Comparison of ENCODE assay signal across 33 cellular contexts in genomic region chr15:73886717-73887345, GRCh38. TPM values are rescaled to one million over a fixed set of nuclear protein-coding genes. Genes with fewer than 3 reads are reported as not detected.
"Had no signal": no experiment of that assay in that cellular context is flagged by ENCODE, and none has a peak within 500 bp of the region (broad histone marks: within the 10 kb centered on the region; RNA-seq: fewer than 3 reads in every experiment).

No MANE protein-coding gene starts in this region.

- H3K36me3 Mint-ChIP-seq: activated naive CD8-positive, alpha-beta T cell treated with anti-CD3 and anti-CD28 coated beads for 36 hours had no signal

- H3K4me3 ChIP-seq: Peyer's patch had no signal

- H3K27me3 ChIP-seq: brain microvascular endothelial cell, Peyer's patch had no signal

- H3K27ac ChIP-seq: brain microvascular endothelial cell, KMS-11, Peyer's patch, RWPE1, VCaP had no signal

- H3K4me3 Mint-ChIP-seq: activated B cell treated with CpG ODN at 0.5 μM for 24 hours; activated CD4-positive, alpha-beta T cell treated with anti-CD3 and anti-CD28 coated beads, Interleukin-2, amount 10 ng/mL, durations not matched to agents 24 days and 14 days; activated CD8-positive, alpha-beta T cell treated with anti-CD3 and anti-CD28 coated beads, Interleukin-2, amount 10 ng/mL, durations not matched to agents 7 days and 5 days; activated naive CD8-positive, alpha-beta T cell treated with anti-CD3 and anti-CD28 coated beads for 36 hours; activated T-cell treated with anti-CD3 and anti-CD28 coated beads, Interleukin-2, amount 50 U/mL, for 24 hours; activated T-helper 1 cell treated with anti-CD3 and anti-CD28 coated beads, Interleukin-12 subunit alpha, Interleukin-12 subunit beta, Interleukin-2, Interleukin-4 antibody, amounts not matched to agents 30 ng/mL and 10 ng/mL and 1 ng/mL, durations not matched to agents 14 hours and 24 hours and 36 hours; central memory CD8-positive, alpha-beta T cell had no signal

- H3K9me3 Mint-ChIP-seq: activated B cell treated with CpG ODN at 0.5 μM for 24 hours; activated CD4-positive, alpha-beta T cell treated with anti-CD3 and anti-CD28 coated beads, Interleukin-2, amount 10 ng/mL, durations not matched to agents 24 days and 14 days; activated naive CD8-positive, alpha-beta T cell treated with anti-CD3 and anti-CD28 coated beads for 36 hours; activated T-cell treated with anti-CD3 and anti-CD28 coated beads, Interleukin-2, amount 50 U/mL, for 24 hours; activated T-helper 1 cell treated with anti-CD3 and anti-CD28 coated beads, Interleukin-12 subunit alpha, Interleukin-12 subunit beta, Interleukin-2, Interleukin-4 antibody, amounts not matched to agents 30 ng/mL and 10 ng/mL and 1 ng/mL, durations not matched to agents 14 hours and 24 hours and 36 hours; central memory CD8-positive, alpha-beta T cell had no signal

- H3K4me1 ChIP-seq: Peyer's patch had no signal

- ATAC-seq: activated CD8-positive, alpha-beta T cell treated with anti-CD3 and anti-CD28 coated beads, Interleukin-2, amount 10 ng/mL, durations not matched to agents 7 days and 5 days; PC-3 had no signal

- H3K27ac Mint-ChIP-seq: activated B cell treated with CpG ODN at 0.5 μM for 24 hours; activated CD4-positive, alpha-beta T cell treated with anti-CD3 and anti-CD28 coated beads, Interleukin-2, amount 10 ng/mL, durations not matched to agents 24 days and 14 days; activated CD8-positive, alpha-beta T cell treated with anti-CD3 and anti-CD28 coated beads, Interleukin-2, amount 10 ng/mL, durations not matched to agents 7 days and 5 days; activated naive CD8-positive, alpha-beta T cell treated with anti-CD3 and anti-CD28 coated beads for 36 hours; activated T-cell treated with anti-CD3 and anti-CD28 coated beads, Interleukin-2, amount 50 U/mL, for 24 hours; activated T-helper 1 cell treated with anti-CD3 and anti-CD28 coated beads, Interleukin-12 subunit alpha, Interleukin-12 subunit beta, Interleukin-2, Interleukin-4 antibody, amounts not matched to agents 30 ng/mL and 10 ng/mL and 1 ng/mL, durations not matched to agents 14 hours and 24 hours and 36 hours had no signal

- DNase-seq: activated B cell treated with CpG ODN at 0.5 μM for 24 hours; activated CD4-positive, alpha-beta T cell treated with anti-CD3 and anti-CD28 coated beads, Interleukin-2, amount 10 ng/mL, durations not matched to agents 24 days and 14 days; activated CD4-positive, alpha-beta T cell treated with anti-CD3 and anti-CD28 coated beads, Interleukin-2, amount 50 U/mL, for 4 hours; activated CD8-positive, alpha-beta T cell treated with anti-CD3 and anti-CD28 coated beads, Interleukin-2, amount 10 ng/mL, durations not matched to agents 7 days and 5 days; activated naive CD4-positive, alpha-beta T cell; activated naive CD4-positive, alpha-beta T cell treated with anti-CD3 and anti-CD28 coated beads, Interleukin-2, amount 50 U/mL, for 16 hours; activated naive CD8-positive, alpha-beta T cell treated with anti-CD3 and anti-CD28 coated beads for 36 hours; amniotic stem cell; aorta; brain microvascular endothelial cell; MM.1S; MV-4-11; NCI-H1092; NCI-H1436 treated with DMSO at 0.1 percent for 48 hours; NCI-H1694 treated with DMSO at 0.1 percent for 48 hours; NCI-H2029; NCI-H345; NCI-H524 treated with DMSO at 0.1 percent for 48 hours; PC-3; Right ventricle myocardium superior; SW 1271; T-helper 1 cell; T-helper 2 cell; T-helper 9 cell had no signal

- H3K9me3 ChIP-seq: Peyer's patch had no signal

- H3K27me3 Mint-ChIP-seq: activated naive CD8-positive, alpha-beta T cell treated with anti-CD3 and anti-CD28 coated beads for 36 hours had no signal

- H3K36me3 ChIP-seq: brain microvascular endothelial cell, Peyer's patch had no signal

- H3K4me1 Mint-ChIP-seq: activated B cell treated with CpG ODN at 0.5 μM for 24 hours; activated CD4-positive, alpha-beta T cell treated with anti-CD3 and anti-CD28 coated beads, Interleukin-2, amount 10 ng/mL, durations not matched to agents 24 days and 14 days; activated naive CD8-positive, alpha-beta T cell treated with anti-CD3 and anti-CD28 coated beads for 36 hours; central memory CD8-positive, alpha-beta T cell had no signal

RNA-seq across cellular contexts. Expression of gene TBC1D21, which starts 13.5 kb away (rescaled TPM):
- total RNA-seq: activated B cell treated with CpG ODN at 0.5 μM for 24 hours; activated CD4-positive, alpha-beta T cell treated with anti-CD3 and anti-CD28 coated beads, Interleukin-2, amount 10 ng/mL, durations not matched to agents 24 days and 14 days; activated CD8-positive, alpha-beta T cell treated with anti-CD3 and anti-CD28 coated beads, Interleukin-2, amount 10 ng/mL, durations not matched to agents 7 days and 5 days; activated naive CD8-positive, alpha-beta T cell treated with anti-CD3 and anti-CD28 coated beads for 36 hours; activated T-helper 1 cell treated with anti-CD3 and anti-CD28 coated beads, Interleukin-12 subunit alpha, Interleukin-12 subunit beta, Interleukin-2, Interleukin-4 antibody, amounts not matched to agents 30 ng/mL and 10 ng/mL and 1 ng/mL, durations not matched to agents 14 hours and 24 hours and 36 hours; aorta; LHCN-M2; NCI-H460; PC-3; Peyer's patch; Right ventricle myocardium superior had no signal
